1 cellular context compared by ENCODE assay signal in the genomic region with DNA sequence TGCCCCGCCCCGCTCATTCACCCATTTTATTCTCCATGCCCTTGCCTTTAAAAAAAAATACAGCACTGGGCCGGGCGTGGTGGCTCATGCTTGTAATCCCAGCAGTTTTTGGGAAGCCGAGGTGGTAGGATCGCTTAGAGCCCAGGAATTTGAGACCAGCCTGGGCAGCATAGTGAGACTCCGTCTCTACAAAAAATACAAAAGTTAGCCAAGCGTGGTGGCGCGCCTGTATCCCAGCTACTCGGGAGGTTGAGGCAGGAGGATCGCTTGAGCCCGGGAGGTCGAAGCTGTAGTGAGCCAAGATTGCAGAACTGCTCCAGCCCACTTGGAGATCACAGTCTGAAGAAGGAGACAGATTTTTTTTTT.
TF ChIP-seq lines count a peak whose summit lies in the region.

No MANE protein-coding gene starts in this region.

TF ChIP-seq in IMR-90, 13 proteins besides CTCF, POLR2A, EP300 and RAD21 (continued from another document):
- TF ChIP-seq MAZ (IDR thresholded peaks at IDR 0.05; ENCODE audit: borderline replicate concordance, low read depth, low read length) (no peak), MXI1 (IDR thresholded peaks at IDR 0.05; ENCODE audit: borderline replicate concordance, low read depth, low read length) (no peak), SMC3 (IDR thresholded peaks at IDR 0.05; ENCODE audit: low read depth, low read length) (no peak), CHD1 (IDR thresholded peaks at IDR 0.05; ENCODE audit: low read depth, low read length) (no peak), NFE2L2 (IDR thresholded peaks at IDR 0.05; ENCODE audit: low read depth, low read length) (no peak)
